25 cellular contexts compared by ENCODE assay signal in genomic region chr14:102090713-102091112, GRCh38. TPM values are rescaled to one million over a fixed set of nuclear protein-coding genes. Genes with fewer than 3 reads are reported as not detected.
DNase-seq lines count a peak whose midpoint lies in the region; ATAC-seq and TF ChIP-seq lines count a peak whose summit lies in the region.
"Had no signal": no experiment of that assay in that cellular context is flagged by ENCODE, and none has a peak within 500 bp of the region (broad histone marks: within the 10 kb centered on the region; RNA-seq: fewer than 3 reads in every experiment).

No MANE protein-coding gene starts in this region.

- H3K27me3 ChIP-seq in Karpas-422 (ENCODE audit: low read length), result no peaks in the 10 kb centered on the region

- no peak for TF ChIP-seq POLR2A in erythroblast (IDR thresholded peaks at IDR 0.05; ENCODE audit: low read length)

- no peaks in the 10 kb centered on the region for H3K27me3 Mint-ChIP-seq in activated naive CD8-positive, alpha-beta T cell
- no peaks in the 10 kb centered on the region for H3K27me3 Mint-ChIP-seq in activated naive CD8-positive, alpha-beta T cell treated with anti-CD3 and anti-CD28 coated beads for 36 hours
- no peaks in the 10 kb centered on the region for H3K27me3 Mint-ChIP-seq in nephron (ENCODE audit: low read depth)
- H3K27me3 Mint-ChIP-seq: IgD-negative memory B cell had no signal

- peaks cover 15% of the 10 kb centered on the region for H3K79me2 ChIP-seq in Karpas-422 (ENCODE audit: low read length)

- H3K9ac ChIP-seq in Karpas-422 (ENCODE audit: low read length), result no peak overlapping the region
- H3K9ac ChIP-seq: KMS-11, SK-N-SH had no signal

- H3K4me2 ChIP-seq in Karpas-422 (ENCODE audit: low read depth, low read length, poor library complexity, severe bottlenecking), result no peak overlapping the region
- H3K4me2 ChIP-seq: KMS-11, SK-N-SH had no signal

- no peaks in the 10 kb centered on the region for H3K9me3 ChIP-seq in Karpas-422 (ENCODE audit: low read length)
- H3K9me3 ChIP-seq: SK-N-SH had no signal

- ATAC-seq in GM18520 (IDR thresholded peaks at IDR 0.05; ENCODE audit: unreplicated experiment), result no peak
- ATAC-seq: CD8-positive, alpha-beta T cell had no signal

- no peak overlapping the region for H3K4me3 ChIP-seq in Karpas-422 (ENCODE audit: low read length)

- peaks cover 19% of the 10 kb centered on the region for H3K4me1 ChIP-seq in Karpas-422 (ENCODE audit: low read length)

- peak overlapping the region; percentile 99 for H3K27ac Mint-ChIP-seq in activated naive CD8-positive, alpha-beta T cell
- H3K27ac Mint-ChIP-seq in activated naive CD8-positive, alpha-beta T cell treated with anti-CD3 and anti-CD28 coated beads for 36 hours, result no peak overlapping the region
- H3K27ac Mint-ChIP-seq in nephron, result no peak overlapping the region
- H3K27ac Mint-ChIP-seq: CD8-positive, alpha-beta T cell had no signal

- peaks cover 20% of the 10 kb centered on the region for H3K4me1 Mint-ChIP-seq in activated naive CD8-positive, alpha-beta T cell (ENCODE audit: low read depth)
- H3K4me1 Mint-ChIP-seq in activated naive CD8-positive, alpha-beta T cell treated with anti-CD3 and anti-CD28 coated beads for 36 hours, result peaks cover 23% of the 10 kb centered on the region
- peaks cover 27% of the 10 kb centered on the region for H3K4me1 Mint-ChIP-seq in nephron

- H3K9me2 ChIP-seq in Karpas-422 (replicated peaks; ENCODE audit: insufficient read depth, low read length), result no peaks in the 10 kb centered on the region
- H3K9me2 ChIP-seq: SK-N-SH had no signal

- no peak for TF ChIP-seq CTCF in nephron (IDR thresholded peaks at IDR 0.05; ENCODE audit: unreplicated experiment in 3 of 3)

- peaks cover 6% of the 10 kb centered on the region for H3K36me3 Mint-ChIP-seq in activated naive CD8-positive, alpha-beta T cell
- H3K36me3 Mint-ChIP-seq in activated naive CD8-positive, alpha-beta T cell treated with anti-CD3 and anti-CD28 coated beads for 36 hours, result peaks cover 14% of the 10 kb centered on the region
- peaks cover 7% of the 10 kb centered on the region for H3K36me3 Mint-ChIP-seq in nephron (ENCODE audit: low read depth)
- H3K36me3 Mint-ChIP-seq: IgD-negative memory B cell had no signal

- no peaks in the 10 kb centered on the region for H3K9me3 Mint-ChIP-seq in activated naive CD8-positive, alpha-beta T cell (ENCODE audit: low read depth)
- no peaks in the 10 kb centered on the region for H3K9me3 Mint-ChIP-seq in activated naive CD8-positive, alpha-beta T cell treated with anti-CD3 and anti-CD28 coated beads for 36 hours
- H3K9me3 Mint-ChIP-seq in nephron, result no peaks in the 10 kb centered on the region
- H3K9me3 Mint-ChIP-seq: CD8-positive, alpha-beta T cell; IgD-negative memory B cell had no signal

- peaks cover 6% of the 10 kb centered on the region for H4K20me1 ChIP-seq in Karpas-422 (ENCODE audit: insufficient read depth, low read depth, low read length)

- no peak for DNase-seq in activated naive CD8-positive, alpha-beta T cell treated with anti-CD3 and anti-CD28 coated beads for 36 hours
- DNase-seq in Karpas-422 (peak; percentile 50), erythroblast (lab: John Stamatoyannopoulos, UW) (no peak), SIG-M5 (lab: John Stamatoyannopoulos, UW) (no peak)
- DNase-seq in central memory CD4-positive, alpha-beta T cell, result no peak
- DNase-seq: 8988T; ACHN; CD8-positive, alpha-beta T cell; DMS 273 treated with DMSO at 0.1 percent for 48 hours; DMS79; EL; GF-D8; NCI-H1092; NCI-H1417 treated with DMSO at 0.1 percent for 48 hours; NCI-H187 treated with DMSO at 0.1 percent for 48 hours; NCI-H2171 treated with DMSO at 0.1 percent for 48 hours; NCI-H446; NCI-H524 treated with DMSO at 0.1 percent for 48 hours; NCI-H774; SK-N-SH had no signal

- peaks cover 6% of the 10 kb centered on the region for H3K36me3 ChIP-seq in Karpas-422 (ENCODE audit: insufficient read depth, low read length)

- H3K4me3 Mint-ChIP-seq in activated naive CD8-positive, alpha-beta T cell, result no peak overlapping the region
- no peak overlapping the region for H3K4me3 Mint-ChIP-seq in activated naive CD8-positive, alpha-beta T cell treated with anti-CD3 and anti-CD28 coated beads for 36 hours
- H3K4me3 Mint-ChIP-seq in nephron, result peak overlapping the region; percentile 18 to 73 (median 64)
- H3K4me3 Mint-ChIP-seq: CD8-positive, alpha-beta T cell had no signal

- H3K27ac ChIP-seq in Karpas-422 (ENCODE audit: low read length), result no peak overlapping the region
- H3K27ac ChIP-seq: KMS-11 had no signal

- no peak overlapping the region for H2AFZ ChIP-seq in Karpas-422 (ENCODE audit: low read length)

RNA-seq across cellular contexts. Expression of gene HSP90AA1, which starts 3.9 kb away (rescaled TPM):
- 1,000 to 10,000 TPM; 1,485 to 1,535 TPM for total RNA-seq in activated naive CD8-positive, alpha-beta T cell treated with anti-CD3 and anti-CD28 coated beads for 36 hours
- total RNA-seq in Karpas-422 (2014; rRNA removed; shearing (Covaris generic); ENCODE audit: low replicate concordance), result 354 and 505 TPM in 2 replicates

RNA-seq across cellular contexts. Expression of gene WDR20, which starts 49.0 kb away (rescaled TPM):
- total RNA-seq in activated naive CD8-positive, alpha-beta T cell treated with anti-CD3 and anti-CD28 coated beads for 36 hours, result 10 to 100 TPM; 22.3 to 27.3 TPM
- total RNA-seq in Karpas-422 (2014; rRNA removed; shearing (Covaris generic); ENCODE audit: low replicate concordance), result 16.9 and 19.7 TPM in 2 replicates

Comparison
In these comparisons a context has a peak if more than half of its experiments do, and no peak if none do; other contexts are left out.
1. H3K4me3 Mint-ChIP-seq: peak in nephron (3 of 3); none in activated naive CD8-positive, alpha-beta T cell (single experiment) and activated naive CD8-positive, alpha-beta T cell treated with anti-CD3 and anti-CD28 coated beads for 36 hours (single experiment).